15 cellular contexts compared by ENCODE assay signal in genomic region chr14:59583755-59584154, GRCh38. TPM values are rescaled to one million over a fixed set of nuclear protein-coding genes. Genes with fewer than 3 reads are reported as not detected.
A peak's percentile ranks its signal among the peaks of the same experiment; 100 is the strongest.
DNase-seq lines count a peak whose midpoint lies in the region; ATAC-seq and TF ChIP-seq lines count a peak whose summit lies in the region.
"Had no signal": no experiment of that assay in that cellular context is flagged by ENCODE, and none has a peak within 500 bp of the region (broad histone marks: within the 10 kb centered on the region; RNA-seq: fewer than 3 reads in every experiment).

No MANE protein-coding gene starts in this region.

- H4K20me1 ChIP-seq in Loucy (ENCODE audit: insufficient read depth, low read length, poor library complexity, severe bottlenecking) (no peaks in the 10 kb centered on the region), neural progenitor cell (ENCODE audit: low read depth) (no peaks in the 10 kb centered on the region)

- H3K27me3 Mint-ChIP-seq in neural progenitor cell (ENCODE audit: insufficient read depth, low read depth) = no peaks in the 10 kb centered on the region

- no peaks in the 10 kb centered on the region for H3K36me3 ChIP-seq in Loucy (ENCODE audit: insufficient read depth, low read length)
- no peaks in the 10 kb centered on the region for H3K36me3 ChIP-seq in brain microvascular endothelial cell (replicated peaks)
- no peaks in the 10 kb centered on the region for H3K36me3 ChIP-seq in neural progenitor cell

- peak; percentile 20 for TF ChIP-seq CTCF in Loucy (conservative IDR thresholded peaks at IDR 0.05; ENCODE audit: low read length)
- peak; percentile 24 for TF ChIP-seq CTCF in brain microvascular endothelial cell (IDR thresholded peaks at IDR 0.05; ENCODE audit: low read depth, low read length, missing control alignments)
- TF ChIP-seq CTCF in neural progenitor cell (IDR thresholded peaks at IDR 0.05) = no peak

- H3F3A ChIP-seq in Loucy (ENCODE audit: low read depth) (no peaks in the 10 kb centered on the region), neural progenitor cell (ENCODE audit: low read depth) (peaks cover 18% of the 10 kb centered on the region)

- DNase-seq in DMS 273 (lab: John Stamatoyannopoulos, UW; ENCODE audit: unreplicated experiment) = peak; percentile 55
- no peak for DNase-seq in DMS 273 treated with DMSO at 0.1 percent for 48 hours (lab: John Stamatoyannopoulos, UW)
- peak; percentile 56 for DNase-seq in brain microvascular endothelial cell
- DNase-seq in neural progenitor cell (ENCODE audit: low spot score) = no peak
- no peak for DNase-seq in activated CD4-positive, alpha-beta T cell treated with anti-CD3 and anti-CD28 coated beads, Interleukin-2, amount 50 U/mL, for 48 hours
- DNase-seq in NCI-H2107 (lab: John Stamatoyannopoulos, UW) = no peak
- DNase-seq: activated CD8-positive, alpha-beta T cell treated with anti-CD3 and anti-CD28 coated beads for 36 hours; amniotic stem cell; foreskin melanocyte; mammary epithelial cell; NCI-H1930 had no signal

- H3K36me3 Mint-ChIP-seq in neural progenitor cell = no peaks in the 10 kb centered on the region

- H3K27me3 ChIP-seq in Loucy (ENCODE audit: insufficient read depth, low read length, poor library complexity, severe bottlenecking) = no peaks in the 10 kb centered on the region
- H3K27me3 ChIP-seq in brain microvascular endothelial cell (replicated peaks) = no peaks in the 10 kb centered on the region
- no peaks in the 10 kb centered on the region for H3K27me3 ChIP-seq in neural progenitor cell

- no peak overlapping the region for H3K27ac ChIP-seq in brain microvascular endothelial cell
- no peak overlapping the region for H3K27ac ChIP-seq in neural progenitor cell
- H3K27ac ChIP-seq: 22Rv1 had no signal

- H3K9ac ChIP-seq in Loucy (ENCODE audit: low read depth, low read length, poor library complexity, severe bottlenecking) = no peak overlapping the region
- no peak overlapping the region for H3K9ac ChIP-seq in neural progenitor cell

- no peaks in the 10 kb centered on the region for H3K79me2 ChIP-seq in Loucy (ENCODE audit: insufficient read depth, low read length)
- no peaks in the 10 kb centered on the region for H3K79me2 ChIP-seq in neural progenitor cell (ENCODE audit: low read depth)

- in situ Hi-C loops in brain microvascular endothelial cell (cut with HindIII; ENCODE audit: low pct_ligation_motif_present, low sequenced_read_pairs) = no loop called here

- H3K4me2 ChIP-seq in Loucy (ENCODE audit: low read depth, low read length, poor library complexity, severe bottlenecking) (no peak overlapping the region), neural progenitor cell (no peak overlapping the region)

- no peaks in the 10 kb centered on the region for H3K9me3 ChIP-seq in Loucy (ENCODE audit: insufficient read depth, low read depth, low read length)
- H3K9me3 ChIP-seq in neural progenitor cell (ENCODE audit: low read depth) = no peaks in the 10 kb centered on the region

- no peaks in the 10 kb centered on the region for H3K4me1 Mint-ChIP-seq in neural progenitor cell

- H3K4me3 ChIP-seq in Loucy (ENCODE audit: low read length, poor library complexity, severe bottlenecking) = no peak overlapping the region
- no peak overlapping the region for H3K4me3 ChIP-seq in brain microvascular endothelial cell (ENCODE audit: low read depth, low read length)
- no peak overlapping the region for H3K4me3 ChIP-seq in neural progenitor cell

- ATAC-seq in GM19035 (IDR thresholded peaks at IDR 0.05; ENCODE audit: unreplicated experiment) = no peak
- ATAC-seq: activated CD8-positive, alpha-beta T cell treated with anti-CD3 and anti-CD28 coated beads for 36 hours had no signal

- no peaks in the 10 kb centered on the region for H3K9me2 ChIP-seq in Loucy (replicated peaks; ENCODE audit: low read depth, low read length)

- H3K4me3 Mint-ChIP-seq in neural progenitor cell = peak overlapping the region; percentile 35
- H3K4me3 Mint-ChIP-seq: activated CD8-positive, alpha-beta T cell treated with anti-CD3 and anti-CD28 coated beads for 36 hours had no signal

- no peaks in the 10 kb centered on the region for H3K4me1 ChIP-seq in Loucy (ENCODE audit: insufficient read depth, low read length, poor library complexity, severe bottlenecking)
- peaks cover 23% of the 10 kb centered on the region for H3K4me1 ChIP-seq in neural progenitor cell

- H3K27ac Mint-ChIP-seq in neural progenitor cell = no peak overlapping the region
- H3K27ac Mint-ChIP-seq: activated CD8-positive, alpha-beta T cell treated with anti-CD3 and anti-CD28 coated beads for 36 hours had no signal

- no peaks in the 10 kb centered on the region for H3K9me3 Mint-ChIP-seq in neural progenitor cell
- H3K9me3 Mint-ChIP-seq: activated CD8-positive, alpha-beta T cell treated with anti-CD3 and anti-CD28 coated beads for 36 hours had no signal

- H2AFZ ChIP-seq in Loucy (ENCODE audit: low read length) = no peak overlapping the region
- H2AFZ ChIP-seq in neural progenitor cell (replicated peaks) = peak overlapping the region; percentile 76

RNA-seq across cellular contexts. Expression of gene CCDC175, which starts 7.1 kb away (rescaled TPM):
- 0.24 and 0.31 TPM in 2 replicates for total RNA-seq in neural progenitor cell (ENCODE audit: low replicate concordance)
- total RNA-seq: activated CD8-positive, alpha-beta T cell treated with anti-CD3 and anti-CD28 coated beads for 36 hours; mammary epithelial cell; renal cortical epithelial cell had no signal

Comparison
In these comparisons a context has a peak if more than half of its experiments do, and no peak if none do; other contexts are left out.
1. DNase-seq: peak in DMS 273 (single experiment) and brain microvascular endothelial cell (single experiment); none in DMS 273 treated with DMSO at 0.1 percent for 48 hours (single experiment), neural progenitor cell (single experiment), activated CD4-positive, alpha-beta T cell treated with anti-CD3 and anti-CD28 coated beads, Interleukin-2, amount 50 U/mL, for 48 hours (0 of 2) and NCI-H2107 (single experiment).